ENCODE assay signal across 17 cellular contexts in the genomic region with DNA sequence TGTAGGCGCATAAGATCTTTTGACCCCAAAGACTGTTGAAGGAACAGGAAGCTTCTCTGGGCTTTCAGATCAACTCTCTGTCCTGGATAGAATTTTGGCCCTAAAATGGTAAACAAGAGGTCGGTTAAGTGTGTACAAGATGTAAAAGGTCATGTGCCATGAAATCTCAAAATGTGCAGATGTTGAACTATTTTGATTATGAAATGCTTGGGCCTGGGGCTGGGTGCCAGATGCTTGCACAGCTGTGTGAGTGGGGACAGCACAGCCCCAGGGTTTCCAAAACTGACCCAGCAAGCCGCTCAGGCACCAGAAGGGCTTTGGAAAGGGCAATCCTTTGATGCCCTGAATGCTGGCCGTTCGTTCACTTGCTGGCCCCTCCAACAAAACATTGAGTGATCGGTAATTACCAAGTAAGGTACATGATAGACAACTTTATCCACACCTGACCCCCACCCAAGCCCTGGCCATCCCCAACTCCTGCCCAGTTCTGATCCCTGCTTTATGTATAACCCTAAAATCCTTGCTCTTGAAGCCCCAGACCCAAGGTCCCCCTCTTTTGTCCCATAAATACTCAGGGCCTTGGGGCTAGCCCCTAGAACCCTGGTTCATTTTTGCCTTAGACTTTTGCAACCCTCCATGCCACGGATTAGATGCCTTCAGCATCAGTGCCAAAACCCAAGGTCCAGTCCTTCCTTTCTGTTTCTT. TPM values are rescaled to one million over a fixed set of nuclear protein-coding genes. Genes with fewer than 3 reads are reported as not detected.
DNase-seq lines count a peak whose midpoint lies in the region; ATAC-seq and TF ChIP-seq lines count a peak whose summit lies in the region.
"Had no signal": no experiment of that assay in that cellular context is flagged by ENCODE, and none has a peak within 500 bp of the region (broad histone marks: within the 10 kb centered on the region; RNA-seq: fewer than 3 reads in every experiment).

No MANE protein-coding gene starts in this region.

- 83 to 91% methylated on average over 5 to 7 of the region's 7 CpGs for WGBS in endodermal cell (ENCODE audit: insufficient coverage in 1 of 2, insufficient read length in 1 of 2), 2 experiments

- H3K4me1 ChIP-seq in BLaER1, result peaks cover 51% of the 10 kb centered on the region
- H3K4me1 ChIP-seq in endodermal cell (ENCODE audit: control insufficient read depth, insufficient read depth, low read length), result peaks cover 5% of the 10 kb centered on the region

- H3K36me3 Mint-ChIP-seq in endodermal cell (ENCODE audit: low read depth), result no peaks in the 10 kb centered on the region
- no peaks in the 10 kb centered on the region for H3K36me3 Mint-ChIP-seq in nephron (ENCODE audit: low read depth)
- H3K36me3 Mint-ChIP-seq: memory B cell had no signal

- TF ChIP-seq CTCF in endodermal cell (conservative IDR thresholded peaks at IDR 0.05) (no peak), nephron (IDR thresholded peaks at IDR 0.05; ENCODE audit: unreplicated experiment in 3 of 3) (no peak)

- H3K4me3 ChIP-seq in BLaER1, result no peak overlapping the region
- H3K4me3 ChIP-seq in endodermal cell (ENCODE audit: low read length), result no peak overlapping the region

- no peak overlapping the region for H3K9ac ChIP-seq in BLaER1
- H3K9ac ChIP-seq in endodermal cell (ENCODE audit: extremely low read depth, low read length, poor library complexity, severe bottlenecking), result no peak overlapping the region

- no peaks in the 10 kb centered on the region for H3K27me3 ChIP-seq in BLaER1
- H3K27me3 ChIP-seq in endodermal cell (ENCODE audit: control insufficient read depth, insufficient read depth, low read length, poor library complexity, severe bottlenecking), result peaks cover 36% of the 10 kb centered on the region

- no peak for ATAC-seq in activated CD4-positive, CD25-positive, alpha-beta regulatory T cell treated with anti-CD3 and anti-CD28 coated beads, Interleukin-2, amount 50 U/mL, for 24 hours

- H3K9me3 ChIP-seq in BLaER1 (no peaks in the 10 kb centered on the region), endodermal cell (ENCODE audit: control insufficient read depth, low read length) (no peaks in the 10 kb centered on the region)

- no peak overlapping the region for H3K27ac Mint-ChIP-seq in endodermal cell
- peak overlapping the region; percentile 85 to 98 (median 97) for H3K27ac Mint-ChIP-seq in nephron
- H3K27ac Mint-ChIP-seq: memory B cell, nephron progenitor cell had no signal

- H3K9me3 Mint-ChIP-seq in endodermal cell (peaks cover 5% of the 10 kb centered on the region), nephron (peaks cover 14% of the 10 kb centered on the region)
- H3K9me3 Mint-ChIP-seq: memory B cell had no signal

- H3K27ac ChIP-seq in BLaER1 (no peak overlapping the region), endodermal cell (ENCODE audit: low read depth, low read length) (no peak overlapping the region)

- H4K20me1 ChIP-seq in BLaER1, result no peaks in the 10 kb centered on the region

- DNase-seq in endodermal cell, result peak; percentile 18
- DNase-seq in activated CD4-positive, CD25-positive, alpha-beta regulatory T cell (lab: John Stamatoyannopoulos, UW), result no peak
- DNase-seq in dedifferentiated amniotic fluid mesenchymal stem cell (ENCODE audit: extremely low spot score), result no peak
- DNase-seq: activated effector memory CD4-positive, alpha-beta T cell treated with anti-CD3 and anti-CD28 coated beads, Interleukin-2, amount 50 U/mL, for 16 hours; EL; MM.1S; NCI-H2029 treated with DMSO at 0.1 percent for 48 hours; NCI-H510A; nephron progenitor cell had no signal

- H3K4me1 Mint-ChIP-seq in endodermal cell (peaks cover 23% of the 10 kb centered on the region), nephron (peaks cover 53% of the 10 kb centered on the region)

- no peaks in the 10 kb centered on the region for H3K36me3 ChIP-seq in BLaER1
- no peaks in the 10 kb centered on the region for H3K36me3 ChIP-seq in endodermal cell (ENCODE audit: control insufficient read depth, insufficient read depth, low read length)

- peak overlapping the region; percentile 6; the same call in 1 of the 2 replicates for H3K4me2 ChIP-seq in BLaER1

- H3K27me3 Mint-ChIP-seq in endodermal cell (ENCODE audit: insufficient read depth), result peaks cover 54% of the 10 kb centered on the region
- peaks cover 21% of the 10 kb centered on the region for H3K27me3 Mint-ChIP-seq in nephron (ENCODE audit: low read depth)

- H3K4me3 Mint-ChIP-seq in endodermal cell (no peak overlapping the region), nephron (no peak overlapping the region)
- H3K4me3 Mint-ChIP-seq: memory B cell, nephron progenitor cell had no signal

RNA-seq across cellular contexts. Expression of a gene that starts 1.9 kb away (rescaled TPM):
- not detected for total RNA-seq in endodermal cell
- polyA plus RNA-seq in endodermal cell (2013, experiment 1 of 2), result not detected
- polyA plus RNA-seq in endodermal cell (2013, experiment 2 of 2), result not detected
- total RNA-seq: cerebellum; glomerular endothelial cell; renal cortical epithelial cell; T-helper 1 cell treated with Interleukin-12 subunit alpha and Interleukin-12 subunit beta and Interleukin-4 antibody, amounts not matched to agents 30 ng/mL and 1 ng/mL, for 36 hours had no signal

RNA-seq across cellular contexts. Expression of a gene that starts 3.3 kb away (rescaled TPM):
- total RNA-seq in endodermal cell, result not detected
- polyA plus RNA-seq in endodermal cell (2013, experiment 1 of 2), result not detected
- not detected for polyA plus RNA-seq in endodermal cell (2013, experiment 2 of 2)
- total RNA-seq: cerebellum; glomerular endothelial cell; renal cortical epithelial cell; T-helper 1 cell treated with Interleukin-12 subunit alpha and Interleukin-12 subunit beta and Interleukin-4 antibody, amounts not matched to agents 30 ng/mL and 1 ng/mL, for 36 hours had no signal

RNA-seq across cellular contexts. Expression of a gene that starts 17.6 kb away (rescaled TPM):
- total RNA-seq in endodermal cell, result 100 to 1,000 TPM in 1 of 2 donors, 10 to 100 TPM in 1; 80.1 to 106 TPM
- polyA plus RNA-seq in endodermal cell (2013, experiment 1 of 2), result 174 TPM
- polyA plus RNA-seq in endodermal cell (2013, experiment 2 of 2), result 158 TPM

RNA-seq across cellular contexts. Expression of a gene that starts 22.4 kb away (rescaled TPM):
- 10 to 100 TPM; 40.2 to 46.5 TPM for total RNA-seq in endodermal cell
- polyA plus RNA-seq in endodermal cell (2013, experiment 1 of 2), result 68.8 TPM
- polyA plus RNA-seq in endodermal cell (2013, experiment 2 of 2), result 57.8 TPM

RNA-seq across cellular contexts. Expression of a gene that starts 22.5 kb away (rescaled TPM):
- 10 to 100 TPM; 36.8 to 37.5 TPM for total RNA-seq in endodermal cell
- polyA plus RNA-seq in endodermal cell (2013, experiment 1 of 2), result 41.2 TPM
- polyA plus RNA-seq in endodermal cell (2013, experiment 2 of 2), result 37.7 TPM
